In the genomic region with DNA sequence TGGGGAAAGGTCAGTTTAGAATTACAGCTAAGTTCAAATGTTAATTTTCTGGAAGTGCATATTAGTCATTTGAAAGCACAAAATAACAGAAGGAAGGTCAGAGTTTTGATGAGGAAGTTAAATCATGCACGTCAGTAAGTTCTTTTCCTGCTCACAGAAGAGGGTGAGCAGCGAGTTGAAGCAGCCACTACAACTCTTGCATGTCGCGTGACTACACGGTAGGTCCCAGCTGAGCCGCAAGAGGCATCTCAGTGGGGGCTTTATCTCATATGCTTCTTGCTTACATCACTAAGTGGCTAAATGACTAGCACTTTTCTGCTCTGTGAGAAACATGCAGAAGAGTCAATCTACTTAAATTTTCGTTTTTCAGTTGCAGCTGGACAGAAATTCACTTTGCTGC, we compare ENCODE assay signal across 1 cellular context.
TF ChIP-seq lines count a peak whose summit lies in the region.

No MANE protein-coding gene starts in this region.

TF ChIP-seq in GM12878, 131 proteins besides CTCF, POLR2A, EP300 and RAD21 (continued from another document and continues in another):
- TF ChIP-seq, protein P1, sequence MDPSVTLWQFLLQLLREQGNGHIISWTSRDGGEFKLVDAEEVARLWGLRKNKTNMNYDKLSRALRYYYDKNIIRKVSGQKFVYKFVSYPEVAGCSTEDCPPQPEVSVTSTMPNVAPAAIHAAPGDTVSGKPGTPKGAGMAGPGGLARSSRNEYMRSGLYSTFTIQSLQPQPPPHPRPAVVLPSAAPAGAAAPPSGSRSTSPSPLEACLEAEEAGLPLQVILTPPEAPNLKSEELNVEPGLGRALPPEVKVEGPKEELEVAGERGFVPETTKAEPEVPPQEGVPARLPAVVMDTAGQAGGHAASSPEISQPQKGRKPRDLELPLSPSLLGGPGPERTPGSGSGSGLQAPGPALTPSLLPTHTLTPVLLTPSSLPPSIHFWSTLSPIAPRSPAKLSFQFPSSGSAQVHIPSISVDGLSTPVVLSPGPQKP (IDR thresholded peaks at IDR 0.05; ENCODE audit: low read depth, low read length), result no peak
- TF ChIP-seq, protein P2, sequence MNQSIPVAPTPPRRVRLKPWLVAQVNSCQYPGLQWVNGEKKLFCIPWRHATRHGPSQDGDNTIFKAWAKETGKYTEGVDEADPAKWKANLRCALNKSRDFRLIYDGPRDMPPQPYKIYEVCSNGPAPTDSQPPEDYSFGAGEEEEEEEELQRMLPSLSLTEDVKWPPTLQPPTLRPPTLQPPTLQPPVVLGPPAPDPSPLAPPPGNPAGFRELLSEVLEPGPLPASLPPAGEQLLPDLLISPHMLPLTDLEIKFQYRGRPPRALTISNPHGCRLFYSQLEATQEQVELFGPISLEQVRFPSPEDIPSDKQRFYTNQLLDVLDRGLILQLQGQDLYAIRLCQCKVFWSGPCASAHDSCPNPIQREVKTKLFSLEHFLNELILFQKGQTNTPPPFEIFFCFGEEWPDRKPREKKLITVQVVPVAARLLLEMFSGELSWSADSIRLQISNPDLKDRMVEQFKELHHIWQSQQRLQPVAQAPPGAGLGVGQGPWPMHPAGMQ (IDR thresholded peaks at IDR 0.05; ENCODE audit: borderline replicate concordance), result no peak
- TF ChIP-seq MXI1 (IDR thresholded peaks at IDR 0.05; ENCODE audit: low read depth, low read length) (no peak), SIN3A (IDR thresholded peaks at IDR 0.05; ENCODE audit: low read depth, low read length) (no peak), WRNIP1 (IDR thresholded peaks at IDR 0.05; ENCODE audit: borderline replicate concordance, low read depth, low read length) (no peak), SMAD5 (IDR thresholded peaks at IDR 0.05; ENCODE audit: low read depth) (no peak), SMARCA5 (IDR thresholded peaks at IDR 0.05) (no peak), POU2F2 (IDR thresholded peaks at IDR 0.05; ENCODE audit: borderline replicate concordance, low read depth, low read length) (peak; percentile 91), CHD4 (IDR thresholded peaks at IDR 0.05) (0 out of 2 replicates have a peak, but pooled peaks have one; percentile 13), SIX5 (IDR thresholded peaks at IDR 0.05; ENCODE audit: low read depth, low read length, severe bottlenecking) (no peak), HCFC1 (IDR thresholded peaks at IDR 0.05; ENCODE audit: low read length) (no peak), TCF3 (IDR thresholded peaks at IDR 0.05; ENCODE audit: borderline replicate concordance, insufficient read depth, low read depth, low read length) (peak; percentile 97), NR2F1 (conservative IDR thresholded peaks at IDR 0.05) (peak; percentile 82), ZSCAN29 (IDR thresholded peaks at IDR 0.05) (no peak), PAX5 (IDR thresholded peaks at IDR 0.05; ENCODE audit: borderline replicate concordance, low read depth, low read length) (peak; percentile 95), ZNF384 (IDR thresholded peaks at IDR 0.05; ENCODE audit: borderline replicate concordance, low read depth, low read length) (no peak), FOXK2 (IDR thresholded peaks at IDR 0.05) (no peak), POLR2AphosphoS2 (IDR thresholded peaks at IDR 0.05; ENCODE audit: low read depth, low read length) (no peak), RAD51 (IDR thresholded peaks at IDR 0.05) (peak; percentile 71), TCF7 (IDR thresholded peaks at IDR 0.05; ENCODE audit: borderline replicate concordance) (peak; percentile 61; the same call in 1 of the 2 replicates), KAT2A (conservative IDR thresholded peaks at IDR 0.05; ENCODE audit: control insufficient read depth, low read depth, low read length) (no peak), HDAC6 (IDR thresholded peaks at IDR 0.05; ENCODE audit: unreplicated experiment) (no peak), SUPT20H (IDR thresholded peaks at IDR 0.05; ENCODE audit: borderline replicate concordance, control insufficient read depth, low read depth, low read length) (no peak), ZBED1 (IDR thresholded peaks at IDR 0.05; ENCODE audit: borderline replicate concordance) (peak; percentile 94), ZNF274 (IDR thresholded peaks at IDR 0.05; ENCODE audit: insufficient read depth, insufficient read length) (no peak), CEBPB (IDR thresholded peaks at IDR 0.05; ENCODE audit: borderline replicate concordance in 1 of 2, low read depth in 2 of 2, low read length in 2 of 2) (peak in 1 of 2 experiments; percentile 94; a peak in 2 of 4 replicates), YY1 (IDR thresholded peaks at IDR 0.05; ENCODE audit: low read depth, low read length) (0 out of 2 replicates have a peak, but pooled peaks have one; percentile 49), PML (IDR thresholded peaks at IDR 0.05; ENCODE audit: low read length) (peak; percentile 80), CBFB (IDR thresholded peaks at IDR 0.05; ENCODE audit: low read depth) (peak; percentile 84), BRCA1 (IDR thresholded peaks at IDR 0.05; ENCODE audit: low read depth, low read length) (no peak), RELA (IDR thresholded peaks at IDR 0.05; ENCODE audit: borderline replicate concordance, partially characterized antibody) (no peak), ZZZ3 (IDR thresholded peaks at IDR 0.05; ENCODE audit: control insufficient read depth, insufficient read length, low read depth) (no peak), FOXM1 (IDR thresholded peaks at IDR 0.05; ENCODE audit: low read depth, low read length) (peak; percentile 99), MTA2 (IDR thresholded peaks at IDR 0.05; ENCODE audit: low read depth) (peak; percentile 88; the same call in 1 of the 2 replicates), NR2C2 (IDR thresholded peaks at IDR 0.05; ENCODE audit: borderline replicate concordance, control insufficient read depth, insufficient read length, low read depth) (no peak)
- TF ChIP-seq, protein P3, sequence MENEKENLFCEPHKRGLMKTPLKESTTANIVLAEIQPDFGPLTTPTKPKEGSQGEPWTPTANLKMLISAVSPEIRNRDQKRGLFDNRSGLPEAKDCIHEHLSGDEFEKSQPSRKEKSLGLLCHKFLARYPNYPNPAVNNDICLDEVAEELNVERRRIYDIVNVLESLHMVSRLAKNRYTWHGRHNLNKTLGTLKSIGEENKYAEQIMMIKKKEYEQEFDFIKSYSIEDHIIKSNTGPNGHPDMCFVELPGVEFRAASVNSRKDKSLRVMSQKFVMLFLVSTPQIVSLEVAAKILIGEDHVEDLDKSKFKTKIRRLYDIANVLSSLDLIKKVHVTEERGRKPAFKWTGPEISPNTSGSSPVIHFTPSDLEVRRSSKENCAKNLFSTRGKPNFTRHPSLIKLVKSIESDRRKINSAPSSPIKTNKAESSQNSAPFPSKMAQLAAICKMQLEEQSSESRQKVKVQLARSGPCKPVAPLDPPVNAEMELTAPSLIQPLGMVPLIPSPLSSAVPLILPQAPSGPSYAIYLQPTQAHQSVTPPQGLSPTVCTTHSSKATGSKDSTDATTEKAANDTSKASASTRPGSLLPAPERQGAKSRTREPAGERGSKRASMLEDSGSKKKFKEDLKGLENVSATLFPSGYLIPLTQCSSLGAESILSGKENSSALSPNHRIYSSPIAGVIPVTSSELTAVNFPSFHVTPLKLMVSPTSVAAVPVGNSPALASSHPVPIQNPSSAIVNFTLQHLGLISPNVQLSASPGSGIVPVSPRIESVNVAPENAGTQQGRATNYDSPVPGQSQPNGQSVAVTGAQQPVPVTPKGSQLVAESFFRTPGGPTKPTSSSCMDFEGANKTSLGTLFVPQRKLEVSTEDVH (IDR thresholded peaks at IDR 0.05; ENCODE audit: low read depth, partially characterized antibody), result no peak
- TF ChIP-seq, protein P4, sequence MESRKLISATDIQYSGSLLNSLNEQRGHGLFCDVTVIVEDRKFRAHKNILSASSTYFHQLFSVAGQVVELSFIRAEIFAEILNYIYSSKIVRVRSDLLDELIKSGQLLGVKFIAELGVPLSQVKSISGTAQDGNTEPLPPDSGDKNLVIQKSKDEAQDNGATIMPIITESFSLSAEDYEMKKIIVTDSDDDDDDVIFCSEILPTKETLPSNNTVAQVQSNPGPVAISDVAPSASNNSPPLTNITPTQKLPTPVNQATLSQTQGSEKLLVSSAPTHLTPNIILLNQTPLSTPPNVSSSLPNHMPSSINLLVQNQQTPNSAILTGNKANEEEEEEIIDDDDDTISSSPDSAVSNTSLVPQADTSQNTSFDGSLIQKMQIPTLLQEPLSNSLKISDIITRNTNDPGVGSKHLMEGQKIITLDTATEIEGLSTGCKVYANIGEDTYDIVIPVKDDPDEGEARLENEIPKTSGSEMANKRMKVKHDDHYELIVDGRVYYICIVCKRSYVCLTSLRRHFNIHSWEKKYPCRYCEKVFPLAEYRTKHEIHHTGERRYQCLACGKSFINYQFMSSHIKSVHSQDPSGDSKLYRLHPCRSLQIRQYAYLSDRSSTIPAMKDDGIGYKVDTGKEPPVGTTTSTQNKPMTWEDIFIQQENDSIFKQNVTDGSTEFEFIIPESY (IDR thresholded peaks at IDR 0.05), result no peak
- TF ChIP-seq, protein P5, sequence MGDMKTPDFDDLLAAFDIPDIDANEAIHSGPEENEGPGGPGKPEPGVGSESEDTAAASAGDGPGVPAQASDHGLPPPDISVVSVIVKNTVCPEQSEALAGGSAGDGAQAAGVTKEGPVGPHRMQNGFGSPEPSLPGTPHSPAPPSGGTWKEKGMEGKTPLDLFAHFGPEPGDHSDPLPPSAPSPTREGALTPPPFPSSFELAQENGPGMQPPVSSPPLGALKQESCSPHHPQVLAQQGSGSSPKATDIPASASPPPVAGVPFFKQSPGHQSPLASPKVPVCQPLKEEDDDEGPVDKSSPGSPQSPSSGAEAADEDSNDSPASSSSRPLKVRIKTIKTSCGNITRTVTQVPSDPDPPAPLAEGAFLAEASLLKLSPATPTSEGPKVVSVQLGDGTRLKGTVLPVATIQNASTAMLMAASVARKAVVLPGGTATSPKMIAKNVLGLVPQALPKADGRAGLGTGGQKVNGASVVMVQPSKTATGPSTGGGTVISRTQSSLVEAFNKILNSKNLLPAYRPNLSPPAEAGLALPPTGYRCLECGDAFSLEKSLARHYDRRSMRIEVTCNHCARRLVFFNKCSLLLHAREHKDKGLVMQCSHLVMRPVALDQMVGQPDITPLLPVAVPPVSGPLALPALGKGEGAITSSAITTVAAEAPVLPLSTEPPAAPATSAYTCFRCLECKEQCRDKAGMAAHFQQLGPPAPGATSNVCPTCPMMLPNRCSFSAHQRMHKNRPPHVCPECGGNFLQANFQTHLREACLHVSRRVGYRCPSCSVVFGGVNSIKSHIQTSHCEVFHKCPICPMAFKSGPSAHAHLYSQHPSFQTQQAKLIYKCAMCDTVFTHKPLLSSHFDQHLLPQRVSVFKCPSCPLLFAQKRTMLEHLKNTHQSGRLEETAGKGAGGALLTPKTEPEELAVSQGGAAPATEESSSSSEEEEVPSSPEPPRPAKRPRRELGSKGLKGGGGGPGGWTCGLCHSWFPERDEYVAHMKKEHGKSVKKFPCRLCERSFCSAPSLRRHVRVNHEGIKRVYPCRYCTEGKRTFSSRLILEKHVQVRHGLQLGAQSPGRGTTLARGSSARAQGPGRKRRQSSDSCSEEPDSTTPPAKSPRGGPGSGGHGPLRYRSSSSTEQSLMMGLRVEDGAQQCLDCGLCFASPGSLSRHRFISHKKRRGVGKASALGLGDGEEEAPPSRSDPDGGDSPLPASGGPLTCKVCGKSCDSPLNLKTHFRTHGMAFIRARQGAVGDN (IDR thresholded peaks at IDR 0.05), result peak; percentile 67; the same call in 1 of the 2 replicates
- TF ChIP-seq, protein P6, sequence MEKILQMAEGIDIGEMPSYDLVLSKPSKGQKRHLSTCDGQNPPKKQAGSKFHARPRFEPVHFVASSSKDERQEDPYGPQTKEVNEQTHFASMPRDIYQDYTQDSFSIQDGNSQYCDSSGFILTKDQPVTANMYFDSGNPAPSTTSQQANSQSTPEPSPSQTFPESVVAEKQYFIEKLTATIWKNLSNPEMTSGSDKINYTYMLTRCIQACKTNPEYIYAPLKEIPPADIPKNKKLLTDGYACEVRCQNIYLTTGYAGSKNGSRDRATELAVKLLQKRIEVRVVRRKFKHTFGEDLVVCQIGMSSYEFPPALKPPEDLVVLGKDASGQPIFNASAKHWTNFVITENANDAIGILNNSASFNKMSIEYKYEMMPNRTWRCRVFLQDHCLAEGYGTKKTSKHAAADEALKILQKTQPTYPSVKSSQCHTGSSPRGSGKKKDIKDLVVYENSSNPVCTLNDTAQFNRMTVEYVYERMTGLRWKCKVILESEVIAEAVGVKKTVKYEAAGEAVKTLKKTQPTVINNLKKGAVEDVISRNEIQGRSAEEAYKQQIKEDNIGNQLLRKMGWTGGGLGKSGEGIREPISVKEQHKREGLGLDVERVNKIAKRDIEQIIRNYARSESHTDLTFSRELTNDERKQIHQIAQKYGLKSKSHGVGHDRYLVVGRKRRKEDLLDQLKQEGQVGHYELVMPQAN (conservative IDR thresholded peaks at IDR 0.05), result no peak
- TF ChIP-seq, protein P7, sequence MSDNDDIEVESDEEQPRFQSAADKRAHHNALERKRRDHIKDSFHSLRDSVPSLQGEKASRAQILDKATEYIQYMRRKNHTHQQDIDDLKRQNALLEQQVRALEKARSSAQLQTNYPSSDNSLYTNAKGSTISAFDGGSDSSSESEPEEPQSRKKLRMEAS (IDR thresholded peaks at IDR 0.05; ENCODE audit: low read depth, low read length), result no peak
- TF ChIP-seq, protein P8, sequence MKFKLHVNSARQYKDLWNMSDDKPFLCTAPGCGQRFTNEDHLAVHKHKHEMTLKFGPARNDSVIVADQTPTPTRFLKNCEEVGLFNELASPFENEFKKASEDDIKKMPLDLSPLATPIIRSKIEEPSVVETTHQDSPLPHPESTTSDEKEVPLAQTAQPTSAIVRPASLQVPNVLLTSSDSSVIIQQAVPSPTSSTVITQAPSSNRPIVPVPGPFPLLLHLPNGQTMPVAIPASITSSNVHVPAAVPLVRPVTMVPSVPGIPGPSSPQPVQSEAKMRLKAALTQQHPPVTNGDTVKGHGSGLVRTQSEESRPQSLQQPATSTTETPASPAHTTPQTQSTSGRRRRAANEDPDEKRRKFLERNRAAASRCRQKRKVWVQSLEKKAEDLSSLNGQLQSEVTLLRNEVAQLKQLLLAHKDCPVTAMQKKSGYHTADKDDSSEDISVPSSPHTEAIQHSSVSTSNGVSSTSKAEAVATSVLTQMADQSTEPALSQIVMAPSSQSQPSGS (IDR thresholded peaks at IDR 0.05; ENCODE audit: low read length), result peak; percentile 100
- TF ChIP-seq, protein P9, sequence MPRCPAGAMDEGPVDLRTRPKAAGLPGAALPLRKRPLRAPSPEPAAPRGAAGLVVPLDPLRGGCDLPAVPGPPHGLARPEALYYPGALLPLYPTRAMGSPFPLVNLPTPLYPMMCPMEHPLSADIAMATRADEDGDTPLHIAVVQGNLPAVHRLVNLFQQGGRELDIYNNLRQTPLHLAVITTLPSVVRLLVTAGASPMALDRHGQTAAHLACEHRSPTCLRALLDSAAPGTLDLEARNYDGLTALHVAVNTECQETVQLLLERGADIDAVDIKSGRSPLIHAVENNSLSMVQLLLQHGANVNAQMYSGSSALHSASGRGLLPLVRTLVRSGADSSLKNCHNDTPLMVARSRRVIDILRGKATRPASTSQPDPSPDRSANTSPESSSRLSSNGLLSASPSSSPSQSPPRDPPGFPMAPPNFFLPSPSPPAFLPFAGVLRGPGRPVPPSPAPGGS (IDR thresholded peaks at IDR 0.05; ENCODE audit: borderline replicate concordance, insufficient read depth, low read depth, low read length, poor library complexity, severe bottlenecking), result peak; percentile 71
